15 cellular contexts compared by ENCODE assay signal in the genomic region with DNA sequence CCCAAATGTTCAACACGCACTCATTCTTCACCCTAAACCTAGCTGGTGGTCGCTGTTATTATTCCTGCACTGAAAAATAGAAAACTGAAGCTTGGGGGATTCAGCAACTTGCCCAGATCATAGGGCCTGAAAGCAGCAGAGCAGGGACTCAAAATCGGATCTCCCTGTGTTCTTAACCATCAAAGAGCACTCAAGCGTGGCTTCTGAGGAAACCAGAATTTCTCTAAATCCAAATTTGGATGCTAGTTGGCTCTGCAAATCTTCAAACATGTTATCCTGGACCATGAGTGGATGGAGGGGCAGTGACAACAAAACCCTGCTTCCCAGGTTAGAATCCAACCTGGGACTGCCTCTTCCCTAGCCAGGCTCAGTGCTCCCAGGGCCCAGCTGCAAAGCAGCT. TPM values are rescaled to one million over a fixed set of nuclear protein-coding genes. Genes with fewer than 3 reads are reported as not detected.
A peak's percentile ranks its signal among the peaks of the same experiment; 100 is the strongest.
DNase-seq lines count a peak whose midpoint lies in the region; ATAC-seq and TF ChIP-seq lines count a peak whose summit lies in the region.
"Had no signal": no experiment of that assay in that cellular context is flagged by ENCODE, and none has a peak within 500 bp of the region (broad histone marks: within the 10 kb centered on the region; RNA-seq: fewer than 3 reads in every experiment).

No MANE protein-coding gene starts in this region.

- peaks cover 3% of the 10 kb centered on the region for H3K36me3 Mint-ChIP-seq in neural progenitor cell

- H3K36me3 ChIP-seq in duodenal mucosa (ENCODE audit: control insufficient read depth in 1 of 2, insufficient read depth in 2 of 2, low read length in 2 of 2): peaks cover 2 to 4% of the 10 kb centered on the region in 2 donors
- no peaks in the 10 kb centered on the region for H3K36me3 ChIP-seq in neural progenitor cell

- H3K9ac ChIP-seq in duodenal mucosa (ENCODE audit: low read depth in 1 of 2, low read length in 2 of 2) (peak overlapping the region; percentile 15 to 38), neural progenitor cell (no peak overlapping the region)
- H3K9ac ChIP-seq: KMS-11 had no signal

- ATAC-seq in HG03378 (IDR thresholded peaks at IDR 0.05; ENCODE audit: unreplicated experiment) (no peak), HG02588 (IDR thresholded peaks at IDR 0.05; ENCODE audit: unreplicated experiment) (no peak)

- peaks cover 3% of the 10 kb centered on the region for H3K27me3 Mint-ChIP-seq in neural progenitor cell (ENCODE audit: insufficient read depth, low read depth)
- H3K27me3 Mint-ChIP-seq: CD4-positive, CD25-positive, alpha-beta regulatory T cell had no signal

- H2AFZ ChIP-seq in neural progenitor cell (replicated peaks): no peak overlapping the region

- intact Hi-C loops in dorsolateral prefrontal cortex (cut with DNase I): no loop called here

- H3K4me3 Mint-ChIP-seq in neural progenitor cell: no peak overlapping the region
- H3K4me3 Mint-ChIP-seq: CD4-positive, CD25-positive, alpha-beta regulatory T cell had no signal

- TF ChIP-seq CTCF in neural progenitor cell (IDR thresholded peaks at IDR 0.05) (no peak), dorsolateral prefrontal cortex (IDR thresholded peaks at IDR 0.05 in 54 of 56, conservative IDR thresholded peaks at IDR 0.05 in 2 of 56; ENCODE audit: low read depth in 1 of 56, partially characterized antibody in 56 of 56) (no peak)

- H3K9me3 ChIP-seq in duodenal mucosa (ENCODE audit: control insufficient read depth in 1 of 2, low read length in 2 of 2) (no peaks in the 10 kb centered on the region), neural progenitor cell (ENCODE audit: low read depth) (no peaks in the 10 kb centered on the region)

- H3K4me1 ChIP-seq in duodenal mucosa (ENCODE audit: control insufficient read depth in 1 of 2, insufficient read depth in 2 of 2, low read length in 2 of 2): peaks cover 15 to 19% of the 10 kb centered on the region in 2 donors
- H3K4me1 ChIP-seq in neural progenitor cell: peaks cover 14% of the 10 kb centered on the region

- DNase-seq in DMS79 treated with DMSO at 0.1 percent for 48 hours (lab: John Stamatoyannopoulos, UW) (peak; percentile 34), DMS79 (lab: John Stamatoyannopoulos, UW) (no peak), neural progenitor cell (ENCODE audit: low spot score) (no peak), dorsolateral prefrontal cortex (no peak)
- no peak for DNase-seq in stimulated activated CD4-positive, alpha-beta T cell treated with anti-CD3 and anti-CD28 coated beads, Interleukin-1b, Interleukin-23, amount 100 ng/mL, for 48 hours
- DNase-seq: CD4-positive, CD25-positive, alpha-beta regulatory T cell; EL; MV-4-11; NCI-H1694 treated with DMSO at 0.1 percent for 48 hours; SHP77 treated with DMSO at 0.1 percent for 48 hours had no signal

- no peaks in the 10 kb centered on the region for H3K79me2 ChIP-seq in neural progenitor cell (ENCODE audit: low read depth)

- H3K9me3 Mint-ChIP-seq in neural progenitor cell: no peaks in the 10 kb centered on the region

- H3K4me3 ChIP-seq in duodenal mucosa (ENCODE audit: low read depth in 1 of 2, low read length in 2 of 2): no peak overlapping the region
- H3K4me3 ChIP-seq in neural progenitor cell: no peak overlapping the region
- H3K4me3 ChIP-seq in dorsolateral prefrontal cortex: no peak overlapping the region

- peaks cover 6% of the 10 kb centered on the region for H3F3A ChIP-seq in neural progenitor cell (ENCODE audit: low read depth)

- H3K27ac ChIP-seq in duodenal mucosa (ENCODE audit: low read depth, low read length) (no peak overlapping the region), neural progenitor cell (no peak overlapping the region), dorsolateral prefrontal cortex (peak overlapping the region in 1 of 59 donors; percentile 10)
- H3K27ac ChIP-seq: 22Rv1, KMS-11 had no signal

- H3K4me1 Mint-ChIP-seq in neural progenitor cell: peaks cover 29% of the 10 kb centered on the region

- peaks cover 12% of the 10 kb centered on the region for H4K20me1 ChIP-seq in neural progenitor cell (ENCODE audit: low read depth)

- H3K27ac Mint-ChIP-seq in neural progenitor cell: no peak overlapping the region

- H3K4me2 ChIP-seq in neural progenitor cell: peak overlapping the region; percentile 38
- H3K4me2 ChIP-seq: KMS-11 had no signal

- H3K27me3 ChIP-seq in duodenal mucosa (ENCODE audit: control insufficient read depth in 1 of 2, insufficient read depth in 2 of 2, low read length in 2 of 2): no peaks in the 10 kb centered on the region
- no peaks in the 10 kb centered on the region for H3K27me3 ChIP-seq in neural progenitor cell
- no peaks in the 10 kb centered on the region for H3K27me3 ChIP-seq in dorsolateral prefrontal cortex

RNA-seq across cellular contexts. Expression of a gene that starts 11.6 kb away (rescaled TPM):
- total RNA-seq in neural progenitor cell (ENCODE audit: low replicate concordance): 17.6 and 46.1 TPM in 2 replicates
- total RNA-seq in dorsolateral prefrontal cortex: 100 to 1,000 TPM in 8 of 120 experiments, 10 to 100 TPM in 112; 42.2 to 126 (median 68.6) TPM

RNA-seq across cellular contexts. Expression of a gene that starts 30.0 kb away (rescaled TPM):
- total RNA-seq in neural progenitor cell (ENCODE audit: low replicate concordance): 13.0 and 17.7 TPM in 2 replicates
- total RNA-seq in dorsolateral prefrontal cortex: 100 to 1,000 TPM in 2 of 120 experiments, 10 to 100 TPM in 118; 31.5 to 113 (median 51.1) TPM

RNA-seq across cellular contexts. Expression of a gene that starts 50.4 kb away (rescaled TPM):
- total RNA-seq in neural progenitor cell (ENCODE audit: low replicate concordance) (20.5 and 38.0 TPM in 2 replicates), dorsolateral prefrontal cortex (10 to 100 TPM; 17.7 to 47.0 (median 30.9) TPM)
